In the genomic region with DNA sequence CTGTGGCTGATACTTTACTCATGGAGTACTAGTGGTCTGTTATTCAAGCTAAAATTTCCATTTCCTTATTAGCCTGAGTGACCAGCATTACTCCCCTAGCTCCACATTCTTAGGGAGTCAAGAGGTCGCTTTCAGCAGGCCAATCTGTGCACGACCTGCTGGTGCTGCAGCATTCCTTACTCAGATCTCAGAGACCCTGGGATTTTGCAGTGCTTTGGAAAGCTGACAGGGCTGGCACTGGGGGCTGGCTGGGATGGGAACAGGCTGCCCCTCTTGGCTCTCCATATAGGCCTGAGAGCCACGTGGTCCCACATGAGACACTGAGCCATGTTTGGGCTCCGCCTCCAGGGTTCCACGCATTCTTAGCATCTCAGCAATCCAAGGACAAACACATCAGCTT, we compare ENCODE assay signal across 1 cellular context.
TF ChIP-seq lines count a peak whose summit lies in the region.

No MANE protein-coding gene starts in this region.

TF ChIP-seq in WTC11, 78 proteins besides CTCF, POLR2A, EP300 and RAD21 (continued from another document):
- TF ChIP-seq IRF2 (CRISPR knock-in tag; IDR thresholded peaks at IDR 0.05; ENCODE audit: borderline replicate concordance, low read depth): no peak
- no peak for TF ChIP-seq PRRX2 (CRISPR knock-in tag; IDR thresholded peaks at IDR 0.05)
